ENCODE assay signal across 8 cellular contexts in genomic region chr12:100554608-100555077, GRCh38. TPM values are rescaled to one million over a fixed set of nuclear protein-coding genes. Genes with fewer than 3 reads are reported as not detected.
A peak's percentile ranks its signal among the peaks of the same experiment; 100 is the strongest.
DNase-seq lines count a peak whose midpoint lies in the region; ATAC-seq and TF ChIP-seq lines count a peak whose summit lies in the region.

No MANE protein-coding gene starts in this region.

- POLR2A ChIA-PET in CD8-positive, alpha-beta T cell (lab: Charles Lee), result no interaction called here

- H3K4me3 ChIP-seq in CD8-positive, alpha-beta T cell (ENCODE audit: low read depth, low read length), result no peak overlapping the region
- H3K4me3 ChIP-seq in HL-60 (replicated peaks; ENCODE audit: insufficient read depth, low read length) (no peak overlapping the region), thoracic aorta (no peak overlapping the region)

- H3K27ac ChIP-seq in CD8-positive, alpha-beta T cell (ENCODE audit: low read depth, low read length), result no peak overlapping the region
- no peak overlapping the region for H3K27ac ChIP-seq in HL-60 (replicated peaks)
- H3K27ac ChIP-seq in thoracic aorta, result no peak overlapping the region

- no peak for DNase-seq in CD8-positive, alpha-beta T cell
- DNase-seq in HL-60 (ENCODE audit: low read depth in 1 of 2, low spot score in 1 of 2) (peak; percentile 44 to 69), NCI-H69 (lab: John Stamatoyannopoulos, UW) (peak; percentile 92), inferior parietal cortex (ENCODE audit: extremely low spot score) (peak; percentile 81), thoracic aorta (ENCODE audit: low spot score) (no peak)
- DNase-seq in stimulated activated naive CD8-positive, alpha-beta T cell treated with anti-CD3 and anti-CD28 coated beads, Interleukin-15, amount 100 ng/mL, for 72 hours, result no peak

- ATAC-seq in CD8-positive, alpha-beta T cell, result no peak
- ATAC-seq in thoracic aorta (ENCODE audit: insufficient number of reproducible peaks, low FRiP score, low read depth) (no peak), GM21717 (IDR thresholded peaks at IDR 0.05; ENCODE audit: unreplicated experiment) (no peak)
- no peak for ATAC-seq in stimulated activated naive CD8-positive, alpha-beta T cell treated with anti-CD3 and anti-CD28 coated beads, Interleukin-15, amount 100 ng/mL, for 72 hours

- H3K9me3 ChIP-seq in CD8-positive, alpha-beta T cell (ENCODE audit: low read length), result no peaks in the 10 kb centered on the region
- no peaks in the 10 kb centered on the region for H3K9me3 ChIP-seq in thoracic aorta

- H3K4me1 ChIP-seq in CD8-positive, alpha-beta T cell (ENCODE audit: insufficient read depth, low read length), result no peaks in the 10 kb centered on the region
- H3K4me1 ChIP-seq in thoracic aorta (ENCODE audit: control insufficient read depth in 1 of 2, low read depth in 2 of 2), result no peaks in the 10 kb centered on the region

- peaks cover 6% of the 10 kb centered on the region for H3K27me3 Mint-ChIP-seq in CD8-positive, alpha-beta T cell (ENCODE audit: low read depth)
- peaks cover 4% of the 10 kb centered on the region for H3K27me3 Mint-ChIP-seq in brain
- H3K27me3 Mint-ChIP-seq in stimulated activated naive CD8-positive, alpha-beta T cell treated with anti-CD3 and anti-CD28 coated beads, Interleukin-15, amount 100 ng/mL, for 72 hours, result no peaks in the 10 kb centered on the region

- no peak overlapping the region for H3K27ac Mint-ChIP-seq in CD8-positive, alpha-beta T cell
- peak overlapping the region in 1 of 5 experiments; percentile 14 for H3K27ac Mint-ChIP-seq in brain
- H3K27ac Mint-ChIP-seq in stimulated activated naive CD8-positive, alpha-beta T cell treated with anti-CD3 and anti-CD28 coated beads, Interleukin-15, amount 100 ng/mL, for 72 hours, result no peak overlapping the region

- H3K27me3 ChIP-seq in CD8-positive, alpha-beta T cell (ENCODE audit: insufficient read depth, low read length), result no peaks in the 10 kb centered on the region
- H3K27me3 ChIP-seq in HL-60 (ENCODE audit: insufficient read depth, poor library complexity, severe bottlenecking) (peaks cover 2% of the 10 kb centered on the region), thoracic aorta (replicated peaks; ENCODE audit: insufficient read depth) (no peaks in the 10 kb centered on the region)

- peak; percentile 42 for TF ChIP-seq CTCF in CD8-positive, alpha-beta T cell (IDR thresholded peaks at IDR 0.05)
- TF ChIP-seq CTCF in HL-60 (IDR thresholded peaks at IDR 0.05; ENCODE audit: insufficient read depth, low read length) (peak; percentile 53), brain (conservative IDR thresholded peaks at IDR 0.05) (peak; percentile 95 to 96), thoracic aorta (IDR thresholded peaks at IDR 0.05) (peak; percentile 63)

- no peaks in the 10 kb centered on the region for H3K4me1 Mint-ChIP-seq in CD8-positive, alpha-beta T cell (ENCODE audit: low read depth)
- H3K4me1 Mint-ChIP-seq in brain, result peaks cover 19% of the 10 kb centered on the region
- no peaks in the 10 kb centered on the region for H3K4me1 Mint-ChIP-seq in stimulated activated naive CD8-positive, alpha-beta T cell treated with anti-CD3 and anti-CD28 coated beads, Interleukin-15, amount 100 ng/mL, for 72 hours

- H3K4me3 Mint-ChIP-seq in CD8-positive, alpha-beta T cell, result no peak overlapping the region
- H3K4me3 Mint-ChIP-seq in brain, result peak overlapping the region in 1 of 5 experiments; percentile 3
- H3K4me3 Mint-ChIP-seq in stimulated activated naive CD8-positive, alpha-beta T cell treated with anti-CD3 and anti-CD28 coated beads, Interleukin-15, amount 100 ng/mL, for 72 hours, result no peak overlapping the region

- intact Hi-C loops in CD8-positive, alpha-beta T cell (cut with DNase I, micrococcal nuclease), result loop anchor here (1.0 to 10.0 kb wide), 6 partner anchors 320 to 1860 kb away; no protein-coding TSS in a partner anchor

- CTCF ChIA-PET in CD8-positive, alpha-beta T cell (lab: Charles Lee), result interaction anchor here (0.6 to 1.7 kb wide), 5 partner anchors 10 to 521 kb away, joined by 3 to 10 read pairs (median 5); no protein-coding TSS in a partner anchor

- no peaks in the 10 kb centered on the region for H3K36me3 Mint-ChIP-seq in CD8-positive, alpha-beta T cell
- H3K36me3 Mint-ChIP-seq in brain, result no peaks in the 10 kb centered on the region

- H3K9me3 Mint-ChIP-seq in CD8-positive, alpha-beta T cell, result no peaks in the 10 kb centered on the region
- peaks cover 0 to 2% (median 0%) of the 10 kb centered on the region in 5 experiments for H3K9me3 Mint-ChIP-seq in brain
- no peaks in the 10 kb centered on the region for H3K9me3 Mint-ChIP-seq in stimulated activated naive CD8-positive, alpha-beta T cell treated with anti-CD3 and anti-CD28 coated beads, Interleukin-15, amount 100 ng/mL, for 72 hours

- no peaks in the 10 kb centered on the region for H3K36me3 ChIP-seq in CD8-positive, alpha-beta T cell (ENCODE audit: insufficient read depth, low read length)
- no peaks in the 10 kb centered on the region for H3K36me3 ChIP-seq in thoracic aorta

RNA-seq across cellular contexts. Expression of gene GAS2L3, which starts 18.8 kb away (rescaled TPM):
- not detected for total RNA-seq in CD8-positive, alpha-beta T cell
- 9.9 TPM for polyA plus RNA-seq in brain (ENCODE audit: insufficient read depth, low read depth, low replicate concordance)
- 10 to 100 TPM in 1 of 2 donors, 1 to 10 TPM in 1; 9.3 to 12.8 TPM for total RNA-seq in thoracic aorta

Comparison
In these comparisons a context has a peak if more than half of its experiments do, and no peak if none do; other contexts are left out.
1. DNase-seq: peak in HL-60 (2 of 2), NCI-H69 (single experiment) and inferior parietal cortex (single experiment); none in CD8-positive, alpha-beta T cell (0 of 7), thoracic aorta (single experiment) and stimulated activated naive CD8-positive, alpha-beta T cell treated with anti-CD3 and anti-CD28 coated beads, Interleukin-15, amount 100 ng/mL, for 72 hours (0 of 2).
2. CTCF ChIP-seq: peak in every context shown above with its lines; median percentile 96 in brain; 63 in thoracic aorta; 53 in HL-60; 42 in CD8-positive, alpha-beta T cell.
3. RNA of gene GAS2L3, which starts 18.8 kb away (total RNA-seq): 9.3 to 12.8 TPM in thoracic aorta; not detected in CD8-positive, alpha-beta T cell; every median in the first group is over 10 times any median in the second.